In genomic region chr1:151443846-151444790, GRCh38 we compare ENCODE assay signal across 8 cellular contexts. TPM values are rescaled to one million over a fixed set of nuclear protein-coding genes. Genes with fewer than 3 reads are reported as not detected.
A peak's percentile ranks its signal among the peaks of the same experiment; 100 is the strongest.
DNase-seq lines count a peak whose midpoint lies in the region; ATAC-seq and TF ChIP-seq lines count a peak whose summit lies in the region.

No MANE protein-coding gene starts in this region.

- H3K4me2 ChIP-seq in OCI-LY1 (ENCODE audit: low read length) = peak overlapping the region; percentile 40

- H3K36me3 ChIP-seq in OCI-LY1 (ENCODE audit: insufficient read depth, low read length) = peaks cover 24% of the 10 kb centered on the region

- TF ChIP-seq CTCF in OCI-LY1 (IDR thresholded peaks at IDR 0.05; ENCODE audit: low read length) = peak; percentile 86

- no peaks in the 10 kb centered on the region for H3K9me3 Mint-ChIP-seq in naive thymus-derived CD8-positive, alpha-beta T cell

- peaks cover 38% of the 10 kb centered on the region for H3K4me1 ChIP-seq in OCI-LY1 (ENCODE audit: insufficient read depth, low read length, severe bottlenecking)

- H2AFZ ChIP-seq in OCI-LY1 (ENCODE audit: low read length) = no peak overlapping the region

- peak overlapping the region in 3 of 10 donors; percentile 15 to 56 (median 19) for H3K27ac Mint-ChIP-seq in naive thymus-derived CD8-positive, alpha-beta T cell

- H3K4me1 Mint-ChIP-seq in naive thymus-derived CD8-positive, alpha-beta T cell = peaks cover 14 to 66% (median 50%) of the 10 kb centered on the region in 4 donors

- H3K27me3 Mint-ChIP-seq in naive thymus-derived CD8-positive, alpha-beta T cell = no peaks in the 10 kb centered on the region

- peak overlapping the region; percentile 49 for H3K27ac ChIP-seq in OCI-LY1 (ENCODE audit: low read depth, low read length, poor library complexity, severe bottlenecking)
- H3K27ac ChIP-seq in epithelial cell of prostate = peak overlapping the region; percentile 23

- no peaks in the 10 kb centered on the region for H3K9me2 ChIP-seq in OCI-LY1 (ENCODE audit: low read depth, low read length)

- no peak overlapping the region for H3K4me3 Mint-ChIP-seq in naive thymus-derived CD8-positive, alpha-beta T cell

- H4K20me1 ChIP-seq in OCI-LY1 (ENCODE audit: insufficient read depth, low read length) = 0 out of 2 replicates have a peak, but pooled peaks cover 8% of the 10 kb centered on the region

- no peaks in the 10 kb centered on the region for H3K27me3 ChIP-seq in OCI-LY1 (ENCODE audit: insufficient read depth, low read length)

- POLR2A ChIA-PET in naive thymus-derived CD8-positive, alpha-beta T cell (lab: Charles Lee) = interaction anchor here (1.0 kb wide), 1 partner anchor 67 kb away, joined by 4 read pairs; the partner anchor contains the start of gene CGN

- peaks cover 97% of the 10 kb centered on the region for H3K79me2 ChIP-seq in OCI-LY1 (ENCODE audit: insufficient read depth, low read length)

- H3K4me3 ChIP-seq in OCI-LY1 (ENCODE audit: low read depth, low read length, poor library complexity, severe bottlenecking) = no peak overlapping the region

- peak; percentile 98 for ATAC-seq in naive thymus-derived CD8-positive, alpha-beta T cell

- H3K9ac ChIP-seq in OCI-LY1 (ENCODE audit: low read length) = no peak overlapping the region; the same call in 1 of the 2 replicates

- no peaks in the 10 kb centered on the region for H3K9me3 ChIP-seq in OCI-LY1 (ENCODE audit: low read length)

- peaks cover 7% of the 10 kb centered on the region; the same call in 1 of the 2 replicates for H3F3A ChIP-seq in OCI-LY1 (ENCODE audit: insufficient read depth, low read length)

- H3K36me3 Mint-ChIP-seq in naive thymus-derived CD8-positive, alpha-beta T cell = peaks cover 0 to 30% (median 10%) of the 10 kb centered on the region in 3 donors

- DNase-seq in NK-92 treated with Interleukin-12 subunit alpha and Interleukin-12 subunit beta, amount 100 ng/mL, for 24 hours (lab: John Stamatoyannopoulos, UW) = peak; percentile 10
- DNase-seq in NK-92 (lab: John Stamatoyannopoulos, UW; ENCODE audit: unreplicated experiment) = no peak
- peak; percentile 68 for DNase-seq in HuH-7.5 (ENCODE audit: low spot score)
- peak; percentile 45 for DNase-seq in activated CD8-positive, alpha-beta memory T cell treated with anti-CD3 and anti-CD28 coated beads, Interleukin-2, amount 50 U/mL, for 24 hours (ENCODE audit: extremely low read depth)
- peak; percentile 56 for DNase-seq in epithelial cell of prostate (ENCODE audit: low read depth, low spot score)
- DNase-seq in naive thymus-derived CD8-positive, alpha-beta T cell = peak; percentile 15 to 82 (median 67)
- peak; percentile 87 for DNase-seq in superior temporal gyrus (ENCODE audit: extremely low spot score)

RNA-seq across cellular contexts. Expression of gene POGZ, which starts 15.2 kb away (rescaled TPM):
- total RNA-seq in naive thymus-derived CD8-positive, alpha-beta T cell = 100 to 1,000 TPM; 101 to 112 TPM
- polyA plus RNA-seq in naive thymus-derived CD8-positive, alpha-beta T cell = 1 to 10 TPM; 5.9 to 9.5 (median 9.0) TPM

RNA-seq across cellular contexts. Expression of gene PSMB4, which starts 44.7 kb away (rescaled TPM):
- total RNA-seq in naive thymus-derived CD8-positive, alpha-beta T cell = 100 to 1,000 TPM; 224 to 230 TPM
- polyA plus RNA-seq in naive thymus-derived CD8-positive, alpha-beta T cell = 10 to 100 TPM; 47.4 to 57.5 (median 57.3) TPM
